ENCODE assay signal across 2 cellular contexts in genomic region chr5:72845889-72846288, GRCh38.
TF ChIP-seq lines count a peak whose summit lies in the region.

No MANE protein-coding gene starts in this region.

TF ChIP-seq in IMR-90, 13 proteins besides CTCF, POLR2A, EP300 and RAD21:
- peak; percentile 95 for TF ChIP-seq CEBPB (IDR thresholded peaks at IDR 0.05; ENCODE audit: low read depth, low read length)
- no peak for TF ChIP-seq SMC3 (IDR thresholded peaks at IDR 0.05; ENCODE audit: low read depth, low read length)

TF ChIP-seq in endothelial cell of umbilical vein, 7 proteins besides CTCF, POLR2A, EP300 and RAD21:
- TF ChIP-seq JUN (IDR thresholded peaks at IDR 0.05; ENCODE audit: borderline replicate concordance, insufficient read depth, insufficient read length, low read depth) (no peak), MYC (IDR thresholded peaks at IDR 0.05; ENCODE audit: low read depth, low read length) (no peak), FOS (IDR thresholded peaks at IDR 0.05; ENCODE audit: borderline replicate concordance, insufficient read depth, low read length) (no peak), MAX (IDR thresholded peaks at IDR 0.05; ENCODE audit: insufficient read depth, insufficient read length) (no peak), GATA2 (IDR thresholded peaks at IDR 0.05; ENCODE audit: insufficient read depth, insufficient read length, low read depth, low read length) (no peak), EZH2 (IDR thresholded peaks at IDR 0.05; ENCODE audit: borderline replicate concordance, low read depth, low read length, severe bottlenecking) (no peak), POLR2AphosphoS5 (IDR thresholded peaks at IDR 0.05; ENCODE audit: insufficient read depth, low read depth, low read length) (no peak)
